Comparison of ENCODE assay signal across 15 cellular contexts in genomic region chr5:140213370-140213983, GRCh38. TPM values are rescaled to one million over a fixed set of nuclear protein-coding genes. Genes with fewer than 3 reads are reported as not detected.
DNase-seq lines count a peak whose midpoint lies in the region; ATAC-seq and TF ChIP-seq lines count a peak whose summit lies in the region.
"Had no signal": no experiment of that assay in that cellular context is flagged by ENCODE, and none has a peak within 500 bp of the region (broad histone marks: within the 10 kb centered on the region; RNA-seq: fewer than 3 reads in every experiment).

No MANE protein-coding gene starts in this region.

- H3K4me3 Mint-ChIP-seq in activated CD8-positive, alpha-beta memory T cell treated with anti-CD3 and anti-CD28 coated beads, Interleukin-2, amount 10 ng/mL, durations not matched to agents 7 days and 5 days = no peak overlapping the region
- H3K4me3 Mint-ChIP-seq: CD4-positive, alpha-beta T cell; stimulated activated naive B cell treated with anti-CD40 and anti-IgM and Interleukin-4, amounts not matched to agents 10 μg/mL and 1 μg/mL and 100 μg/mL, for 72 hours had no signal

- no peak for DNase-seq in activated CD8-positive, alpha-beta memory T cell treated with anti-CD3 and anti-CD28 coated beads, Interleukin-2, amount 10 ng/mL, durations not matched to agents 7 days and 5 days
- DNase-seq in activated CD8-positive, alpha-beta memory T cell treated with anti-CD3 and anti-CD28 coated beads, Interleukin-2, amount 50 U/mL, for 48 hours = no peak
- DNase-seq in stimulated activated naive CD8-positive, alpha-beta T cell treated with anti-CD3 and anti-CD28 coated beads, Interleukin-15, Interleukin-2, amounts not matched to agents 100 U/mL and 50 U/mL, for 24 hours = no peak
- no peak for DNase-seq in KG1 (lab: John Stamatoyannopoulos, UW)
- DNase-seq in HEK293T (ENCODE audit: extremely low spot score) = no peak
- DNase-seq in NCI-H1105 (lab: John Stamatoyannopoulos, UW) = no peak
- DNase-seq: activated CD4-positive, CD25-positive, alpha-beta regulatory T cell; CD4-positive, alpha-beta T cell; EL; foreskin melanocyte; NCI-H2029 treated with DMSO at 0.1 percent for 48 hours; NCI-H748 treated with DMSO at 0.1 percent for 48 hours; stimulated activated naive B cell treated with anti-CD40 and anti-IgM and Interleukin-4, amounts not matched to agents 10 μg/mL and 1 μg/mL and 100 μg/mL, for 72 hours had no signal

- H3K4me1 Mint-ChIP-seq in activated CD8-positive, alpha-beta memory T cell treated with anti-CD3 and anti-CD28 coated beads, Interleukin-2, amount 10 ng/mL, durations not matched to agents 7 days and 5 days = peaks cover 19% of the 10 kb centered on the region
- H3K4me1 Mint-ChIP-seq: stimulated activated naive B cell treated with anti-CD40 and anti-IgM and Interleukin-4, amounts not matched to agents 10 μg/mL and 1 μg/mL and 100 μg/mL, for 72 hours had no signal

- H3K9me3 Mint-ChIP-seq in activated CD8-positive, alpha-beta memory T cell treated with anti-CD3 and anti-CD28 coated beads, Interleukin-2, amount 10 ng/mL, durations not matched to agents 7 days and 5 days (ENCODE audit: low read depth) = no peaks in the 10 kb centered on the region
- H3K9me3 Mint-ChIP-seq: CD4-positive, alpha-beta T cell; stimulated activated naive B cell treated with anti-CD40 and anti-IgM and Interleukin-4, amounts not matched to agents 10 μg/mL and 1 μg/mL and 100 μg/mL, for 72 hours had no signal

- POLR2A ChIA-PET in HEK293T (lab: Yijun Ruan, JAX) = interaction anchor here (1.1 kb wide), 1 partner anchor 39 kb away, joined by 3 read pairs; the partner anchor contains the start of gene CYSTM1

- H3K27me3 Mint-ChIP-seq in activated CD8-positive, alpha-beta memory T cell treated with anti-CD3 and anti-CD28 coated beads, Interleukin-2, amount 10 ng/mL, durations not matched to agents 7 days and 5 days = no peaks in the 10 kb centered on the region
- H3K27me3 Mint-ChIP-seq: CD4-positive, alpha-beta T cell; stimulated activated naive B cell treated with anti-CD40 and anti-IgM and Interleukin-4, amounts not matched to agents 10 μg/mL and 1 μg/mL and 100 μg/mL, for 72 hours had no signal

- H3K27ac Mint-ChIP-seq in activated CD8-positive, alpha-beta memory T cell treated with anti-CD3 and anti-CD28 coated beads, Interleukin-2, amount 10 ng/mL, durations not matched to agents 7 days and 5 days = no peak overlapping the region
- H3K27ac Mint-ChIP-seq: CD4-positive, alpha-beta T cell; stimulated activated naive B cell treated with anti-CD40 and anti-IgM and Interleukin-4, amounts not matched to agents 10 μg/mL and 1 μg/mL and 100 μg/mL, for 72 hours had no signal

- peak; percentile 91 for ATAC-seq in activated CD8-positive, alpha-beta memory T cell treated with anti-CD3 and anti-CD28 coated beads, Interleukin-2, amount 10 ng/mL, durations not matched to agents 7 days and 5 days
- peak; percentile 65 for ATAC-seq in HG02623 (IDR thresholded peaks at IDR 0.05; ENCODE audit: unreplicated experiment)
- peak; percentile 90 for ATAC-seq in HG03442 (IDR thresholded peaks at IDR 0.05; ENCODE audit: unreplicated experiment)
- peak; percentile 66 for ATAC-seq in stimulated activated naive CD8-positive, alpha-beta T cell treated with anti-CD3 and anti-CD28 coated beads, Interleukin-15, Interleukin-2, amounts not matched to agents 100 U/mL and 50 U/mL, for 24 hours

- CTCF ChIA-PET in activated CD8-positive, alpha-beta memory T cell treated with anti-CD3 and anti-CD28 coated beads, Interleukin-2, amount 10 ng/mL, durations not matched to agents 7 days and 5 days (lab: Charles Lee) = interaction anchor here (1.6 kb wide), 1 partner anchor 31 kb away, joined by 5 read pairs; no protein-coding TSS in a partner anchor
- CTCF ChIA-PET in HEK293T (lab: Yijun Ruan, JAX) = no interaction called here

- peaks cover 1% of the 10 kb centered on the region for H3K36me3 Mint-ChIP-seq in activated CD8-positive, alpha-beta memory T cell treated with anti-CD3 and anti-CD28 coated beads, Interleukin-2, amount 10 ng/mL, durations not matched to agents 7 days and 5 days

TF ChIP-seq in HEK293T, 16 proteins besides CTCF, POLR2A, EP300 and RAD21:
- TF ChIP-seq HDGF (IDR thresholded peaks at IDR 0.05; ENCODE audit: borderline replicate concordance) = no peak
- TF ChIP-seq NFRKB (IDR thresholded peaks at IDR 0.05) = no peak
- TF ChIP-seq ELF4 (IDR thresholded peaks at IDR 0.05) = no peak
- TF ChIP-seq BHLHE40 (IDR thresholded peaks at IDR 0.05; ENCODE audit: borderline replicate concordance) = no peak
- TF ChIP-seq TARDBP (IDR thresholded peaks at IDR 0.05) = no peak
- TF ChIP-seq LEF1 (IDR thresholded peaks at IDR 0.05; ENCODE audit: borderline replicate concordance) = no peak
- TF ChIP-seq FOXK2 (IDR thresholded peaks at IDR 0.05) = no peak
- TF ChIP-seq SUZ12 (IDR thresholded peaks at IDR 0.05) = no peak
- no peak for TF ChIP-seq ARNT (IDR thresholded peaks at IDR 0.05)
- TF ChIP-seq L3MBTL2 (conservative IDR thresholded peaks at IDR 0.05) = no peak
- TF ChIP-seq SP1 (IDR thresholded peaks at IDR 0.05) = no peak
TF ChIP-seq in HEK293T: peak in this region for 0.

RNA-seq across cellular contexts. Expression of gene CYSTM1, which starts 38.5 kb away (rescaled TPM):
- 10 to 100 TPM; 16.8 to 23.0 TPM for total RNA-seq in activated CD8-positive, alpha-beta memory T cell treated with anti-CD3 and anti-CD28 coated beads, Interleukin-2, amount 10 ng/mL, durations not matched to agents 7 days and 5 days
